In the genomic region with DNA sequence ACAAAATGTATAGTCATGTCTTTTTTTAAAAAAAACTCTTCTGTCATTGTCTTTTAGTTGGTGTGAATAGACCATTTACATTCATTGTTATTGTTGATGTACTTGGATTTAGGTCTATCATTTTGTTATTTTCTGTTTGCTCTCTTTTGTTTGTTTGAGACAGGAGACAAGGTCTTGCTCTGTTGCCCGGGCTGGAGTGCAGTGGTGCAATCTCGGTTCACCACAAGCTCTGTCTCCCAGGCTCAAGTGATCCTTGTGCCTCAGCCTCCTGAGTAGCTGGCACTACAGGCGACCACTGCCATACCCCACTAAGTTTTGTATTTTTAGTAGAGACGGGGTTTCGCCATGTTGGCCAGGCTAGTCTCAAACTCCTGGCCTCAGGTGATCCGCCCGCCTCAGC, we compare ENCODE assay signal across 2 cellular contexts.
TF ChIP-seq lines count a peak whose summit lies in the region.
"Not testable (repeated sequence)": the region's sequence is repeated elsewhere in the genome, so short reads cannot be mapped to it uniquely, and the experiment has no call there.

No MANE protein-coding gene starts in this region.

TF ChIP-seq in K562, 482 proteins besides CTCF, POLR2A, EP300 and RAD21:
- TF ChIP-seq ZNF507 (tag; conservative IDR thresholded peaks at IDR 0.05), result peak; percentile 88
TF ChIP-seq in K562: peak in this region for 1; not testable (repeated sequence) for 481.

TF ChIP-seq in HepG2, 621 proteins besides CTCF, POLR2A, EP300 and RAD21:
- TF ChIP-seq SOX6, SOX13 (IDR thresholded peaks at IDR 0.05): not testable (repeated sequence)
- TF ChIP-seq SOX6 (CRISPR knock-in tag; IDR thresholded peaks at IDR 0.05) (peak; percentile 60), ZNF121 (CRISPR knock-in tag; IDR thresholded peaks at IDR 0.05) (peak; percentile 81), ZNF770 (CRISPR knock-in tag; IDR thresholded peaks at IDR 0.05) (peak; percentile 70), SOX13 (CRISPR knock-in tag; conservative IDR thresholded peaks at IDR 0.05 in 1 of 2, IDR thresholded peaks at IDR 0.05 in 1 of 2) (peak in 1 of 2 experiments; percentile 52; a peak in 1 of 4 replicates)
